ENCODE assay signal across 9 cellular contexts in the genomic region with DNA sequence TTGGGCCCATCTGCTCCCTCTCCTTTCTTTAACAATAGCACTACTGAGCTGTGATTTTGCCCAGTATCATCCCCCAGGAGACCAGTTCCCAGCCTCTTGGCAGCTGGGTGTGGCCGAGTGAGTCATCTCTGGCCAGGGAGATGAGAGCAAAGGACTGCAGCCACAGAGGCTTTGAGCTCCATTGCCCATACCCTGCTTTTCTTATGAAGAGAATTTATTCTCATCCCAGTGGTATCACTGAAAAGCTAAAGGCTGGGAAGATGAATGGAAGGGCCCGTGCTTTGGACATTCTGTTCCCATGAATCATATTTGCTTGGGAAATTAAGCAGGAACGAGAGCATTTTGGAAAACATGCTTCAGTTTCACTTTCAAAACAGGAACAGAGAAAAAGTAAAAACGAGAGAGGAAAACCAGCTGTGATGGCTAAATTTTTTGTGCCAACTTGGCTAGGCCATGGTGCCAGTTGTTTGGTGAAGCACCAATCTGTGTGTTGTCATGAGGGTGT. TPM values are rescaled to one million over a fixed set of nuclear protein-coding genes. Genes with fewer than 3 reads are reported as not detected.
DNase-seq lines count a peak whose midpoint lies in the region; ATAC-seq and TF ChIP-seq lines count a peak whose summit lies in the region.
"Had no signal": no experiment of that assay in that cellular context is flagged by ENCODE, and none has a peak within 500 bp of the region (broad histone marks: within the 10 kb centered on the region; RNA-seq: fewer than 3 reads in every experiment).

No MANE protein-coding gene starts in this region.

- TF ChIP-seq POLR2A in right lobe of liver (IDR thresholded peaks at IDR 0.05): no peak

- H3K27me3 ChIP-seq in right lobe of liver: no peaks in the 10 kb centered on the region

- H3K27ac ChIP-seq in right lobe of liver: peak overlapping the region; percentile 50 to 71 (median 65)
- H3K27ac ChIP-seq: C4-2B had no signal

- peaks cover 0 to 12% (median 0%) of the 10 kb centered on the region in 4 donors for H3K4me1 ChIP-seq in right lobe of liver

- DNase-seq in NCI-H2227 treated with DMSO at 0.1 percent for 48 hours (lab: John Stamatoyannopoulos, UW) (peak; percentile 0), NCI-H2227 (lab: John Stamatoyannopoulos, UW; ENCODE audit: unreplicated experiment) (no peak), LHCN-M2 (ENCODE audit: low read depth) (peak; percentile 99), cardiac fibroblast (ENCODE audit: low read depth in 2 of 2) (peak; percentile 96), right lobe of liver (peak in 1 of 3 donors; percentile 66), NCI-H2081 treated with DMSO at 0.1 percent for 48 hours (lab: John Stamatoyannopoulos, UW) (no peak), SK-N-DZ (ENCODE audit: low spot score) (no peak)

- H3K4me3 ChIP-seq in cardiac fibroblast (replicated peaks in 1 of 2; ENCODE audit: low read depth in 2 of 2, low read length in 2 of 2) (peak overlapping the region; percentile 22 to 45), right lobe of liver (peak overlapping the region; percentile 18 to 28 (median 23))

- intact Hi-C loops in right lobe of liver (cut with DNase I): no loop called here

- no peaks in the 10 kb centered on the region for H3K36me3 ChIP-seq in right lobe of liver

- peak; percentile 73 to 98 (median 86) for ATAC-seq in right lobe of liver
- ATAC-seq in GM21723 (IDR thresholded peaks at IDR 0.05; ENCODE audit: unreplicated experiment): no peak

- H3K9me3 ChIP-seq in right lobe of liver: no peaks in the 10 kb centered on the region

- TF ChIP-seq CTCF in cardiac fibroblast (IDR thresholded peaks at IDR 0.05; ENCODE audit: low read depth, low read length) (no peak), right lobe of liver (IDR thresholded peaks at IDR 0.05) (no peak)

- WGBS in right lobe of liver (ENCODE audit: insufficient coverage, low coverage, low lambda C conversion rate, missing lambda C conversion rate): 6% methylated on average over 4 of the region's 4 CpGs

RNA-seq across cellular contexts. Expression of a gene that starts 14.9 kb away (rescaled TPM):
- total RNA-seq in LHCN-M2 (2014; rRNA removed) (356 and 431 TPM in 2 replicates), right lobe of liver (1,000 to 10,000 TPM in 1 of 6 experiments, 100 to 1,000 TPM in 5; 504 to 1,394 (median 638) TPM)
- 395 TPM for polyA plus RNA-seq in LHCN-M2 (2012)
- polyA plus RNA-seq in SK-N-DZ (2014; cell fraction: cytosol; rRNA removed): 151 and 158 TPM in 2 replicates
- polyA plus RNA-seq in SK-N-DZ (2014; cell fraction: nucleus; rRNA removed): 50.4 and 85.0 TPM in 2 replicates

RNA-seq across cellular contexts. Expression of a gene that starts 17.2 kb away (rescaled TPM):
- total RNA-seq in LHCN-M2 (2014; rRNA removed) (not detected in 2 replicates), right lobe of liver (not detected)
- not detected for polyA plus RNA-seq in LHCN-M2 (2012)
- not detected in 2 replicates for polyA plus RNA-seq in SK-N-DZ (2014; cell fraction: cytosol; rRNA removed)
- polyA plus RNA-seq in SK-N-DZ (2014; cell fraction: nucleus; rRNA removed): not detected in 2 replicates

RNA-seq across cellular contexts. Expression of a gene that starts 54.6 kb away (rescaled TPM):
- not detected in 2 replicates for total RNA-seq in LHCN-M2 (2014; rRNA removed)
- polyA plus RNA-seq in LHCN-M2 (2012): not detected
- not detected for total RNA-seq in right lobe of liver
- polyA plus RNA-seq in SK-N-DZ (2014; cell fraction: cytosol; rRNA removed): not detected in 2 replicates
- not detected in 2 replicates for polyA plus RNA-seq in SK-N-DZ (2014; cell fraction: nucleus; rRNA removed)

Comparison
In these comparisons a context has a peak if more than half of its experiments do, and no peak if none do; other contexts are left out.
1. DNase-seq: peak in NCI-H2227 treated with DMSO at 0.1 percent for 48 hours (single experiment), LHCN-M2 (single experiment) and cardiac fibroblast (2 of 2); none in NCI-H2227 (single experiment), NCI-H2081 treated with DMSO at 0.1 percent for 48 hours (single experiment) and SK-N-DZ (single experiment).